ENCODE assay signal across 33 cellular contexts in genomic region chr11:35995872-35996271, GRCh38. TPM values are rescaled to one million over a fixed set of nuclear protein-coding genes. Genes with fewer than 3 reads are reported as not detected.
DNase-seq lines count a peak whose midpoint lies in the region; ATAC-seq and TF ChIP-seq lines count a peak whose summit lies in the region.
"Had no signal": no experiment of that assay in that cellular context is flagged by ENCODE, and none has a peak within 500 bp of the region (broad histone marks: within the 10 kb centered on the region; RNA-seq: fewer than 3 reads in every experiment).

No MANE protein-coding gene starts in this region.

- peaks cover 25% of the 10 kb centered on the region for H3K4me1 ChIP-seq in smooth muscle cell (ENCODE audit: low read depth)
- H3K4me1 ChIP-seq: BE2C, Caco-2 had no signal

- H3K4me3 ChIP-seq in fibroblast of villous mesenchyme (ENCODE audit: low read depth, low read length) = no peak overlapping the region
- no peak overlapping the region for H3K4me3 ChIP-seq in smooth muscle cell
- H3K4me3 ChIP-seq: A549, BLaER1 had no signal

- 29% methylated on average over 5 of the region's 5 CpGs for WGBS in smooth muscle cell (ENCODE audit: low lambda C conversion rate)

- peaks cover 7% of the 10 kb centered on the region for H3K27me3 ChIP-seq in smooth muscle cell (ENCODE audit: low read depth)
- H3K27me3 ChIP-seq: BE2C; BLaER1; BLaER1 treated with 17β-estradiol and CSF1 and Interleukin-3, amounts not matched to agents 10 nM and 100 nM had no signal

- no peaks in the 10 kb centered on the region for H3K9me3 ChIP-seq in smooth muscle cell (replicated peaks; ENCODE audit: low read depth)
- H3K9me3 ChIP-seq: A549, BE2C, Caco-2 had no signal

- TF ChIP-seq CTCF in fibroblast of villous mesenchyme (IDR thresholded peaks at IDR 0.05; ENCODE audit: insufficient read depth, low read depth, low read length) = no peak
- no peak for TF ChIP-seq CTCF in smooth muscle cell (IDR thresholded peaks at IDR 0.05; ENCODE audit: borderline replicate concordance, insufficient read depth, poor library complexity, severe bottlenecking)

- no peaks in the 10 kb centered on the region for H3K4me1 Mint-ChIP-seq in activated CD8-positive, alpha-beta memory T cell treated with anti-CD3 and anti-CD28 coated beads, Interleukin-2, amount 10 ng/mL, durations not matched to agents 7 days and 5 days
- H3K4me1 Mint-ChIP-seq: B cell; CD4-positive, alpha-beta memory T cell; CD4-positive, CD25-positive, alpha-beta regulatory T cell; CD8-positive, alpha-beta memory T cell had no signal

- peaks cover 41% of the 10 kb centered on the region for H4K20me1 ChIP-seq in smooth muscle cell (ENCODE audit: low read depth)

- no peaks in the 10 kb centered on the region for H3K9me3 Mint-ChIP-seq in activated CD8-positive, alpha-beta memory T cell treated with anti-CD3 and anti-CD28 coated beads, Interleukin-2, amount 10 ng/mL, durations not matched to agents 7 days and 5 days (ENCODE audit: low read depth)
- H3K9me3 Mint-ChIP-seq: CD8-positive, alpha-beta memory T cell had no signal

- no peak overlapping the region for H2AFZ ChIP-seq in smooth muscle cell (ENCODE audit: low read depth)

- H3K4me2 ChIP-seq in smooth muscle cell = peak overlapping the region; percentile 24
- H3K4me2 ChIP-seq: A549; BLaER1; BLaER1 treated with 17β-estradiol and CSF1 and Interleukin-3, amounts not matched to agents 10 nM and 100 nM had no signal

- DNase-seq in astrocyte of the hippocampus (ENCODE audit: low read depth, low spot score) = peak; percentile 54
- peak; percentile 30 for DNase-seq in fibroblast of villous mesenchyme (ENCODE audit: low read depth)
- DNase-seq in smooth muscle cell (lab: John Stamatoyannopoulos, UW; ENCODE audit: unreplicated experiment) = no peak
- DNase-seq in activated CD8-positive, alpha-beta memory T cell treated with anti-CD3 and anti-CD28 coated beads, Interleukin-2, amount 10 ng/mL, durations not matched to agents 7 days and 5 days = no peak
- DNase-seq in left colon = no peak
- DNase-seq: 8988T; ACHN; AML-193; BE2C; C1 segment of cervical spinal cord; Caco-2; Calu3; CD4-positive, alpha-beta memory T cell; CD4-positive, alpha-beta T cell; CD4-positive, CD25-positive, alpha-beta regulatory T cell; CD8-positive, alpha-beta memory T cell; CD8-positive, alpha-beta T cell; COR-L47; DMS 273 treated with DMSO at 0.1 percent for 48 hours; DMS153; DMS53; DMS79; DMS79 treated with DMSO at 0.1 percent for 48 hours; DND-41; EL had no signal

- ATAC-seq in activated CD8-positive, alpha-beta memory T cell treated with anti-CD3 and anti-CD28 coated beads, Interleukin-2, amount 10 ng/mL, durations not matched to agents 7 days and 5 days = no peak
- ATAC-seq in GM18861 (IDR thresholded peaks at IDR 0.05; ENCODE audit: unreplicated experiment) (no peak), left colon (no peak)
- ATAC-seq: A549; CD8-positive, alpha-beta T cell had no signal

- H3K4me3 Mint-ChIP-seq in activated CD8-positive, alpha-beta memory T cell treated with anti-CD3 and anti-CD28 coated beads, Interleukin-2, amount 10 ng/mL, durations not matched to agents 7 days and 5 days = no peak overlapping the region
- H3K4me3 Mint-ChIP-seq: B cell; CD14-positive monocyte; CD4-positive, alpha-beta memory T cell; CD4-positive, alpha-beta T cell; CD4-positive, CD25-positive, alpha-beta regulatory T cell; CD8-positive, alpha-beta memory T cell; CD8-positive, alpha-beta T cell had no signal

- CTCF ChIA-PET in activated CD8-positive, alpha-beta memory T cell treated with anti-CD3 and anti-CD28 coated beads, Interleukin-2, amount 10 ng/mL, durations not matched to agents 7 days and 5 days (lab: Charles Lee) = no interaction called here

- no peaks in the 10 kb centered on the region for H3K36me3 Mint-ChIP-seq in activated CD8-positive, alpha-beta memory T cell treated with anti-CD3 and anti-CD28 coated beads, Interleukin-2, amount 10 ng/mL, durations not matched to agents 7 days and 5 days
- H3K36me3 Mint-ChIP-seq: CD4-positive, alpha-beta memory T cell; CD4-positive, CD25-positive, alpha-beta regulatory T cell; CD8-positive, alpha-beta memory T cell; CD8-positive, alpha-beta T cell had no signal

- peaks cover 13% of the 10 kb centered on the region for H3F3A ChIP-seq in smooth muscle cell (ENCODE audit: low read depth)

- H3K79me2 ChIP-seq in smooth muscle cell (ENCODE audit: low read depth) = peaks cover 7% of the 10 kb centered on the region

- H3K27ac ChIP-seq in smooth muscle cell (ENCODE audit: low read depth) = no peak overlapping the region
- H3K27ac ChIP-seq: 22Rv1; A549; BLaER1; BLaER1 treated with 17β-estradiol and CSF1 and Interleukin-3, amounts not matched to agents 10 nM and 100 nM; C4-2B had no signal

- peaks cover 22% of the 10 kb centered on the region for H3K27me3 Mint-ChIP-seq in activated CD8-positive, alpha-beta memory T cell treated with anti-CD3 and anti-CD28 coated beads, Interleukin-2, amount 10 ng/mL, durations not matched to agents 7 days and 5 days

- no peaks in the 10 kb centered on the region for H3K36me3 ChIP-seq in smooth muscle cell (ENCODE audit: low read depth)
- H3K36me3 ChIP-seq: BE2C had no signal

- no peak overlapping the region for H3K9ac ChIP-seq in smooth muscle cell (ENCODE audit: low read depth)
- H3K9ac ChIP-seq: BLaER1; BLaER1 treated with 17β-estradiol and CSF1 and Interleukin-3, amounts not matched to agents 10 nM and 100 nM had no signal

- H3K27ac Mint-ChIP-seq in activated CD8-positive, alpha-beta memory T cell treated with anti-CD3 and anti-CD28 coated beads, Interleukin-2, amount 10 ng/mL, durations not matched to agents 7 days and 5 days = no peak overlapping the region
- H3K27ac Mint-ChIP-seq: B cell; CD4-positive, alpha-beta memory T cell; CD4-positive, alpha-beta T cell; CD4-positive, CD25-positive, alpha-beta regulatory T cell; CD8-positive, alpha-beta memory T cell; CD8-positive, alpha-beta T cell had no signal

- intact Hi-C loops in left colon (cut with DNase I, micrococcal nuclease) = no loop called here

RNA-seq across cellular contexts. Expression of gene LDLRAD3, which starts 52.0 kb away (rescaled TPM):
- total RNA-seq in fibroblast of villous mesenchyme = 2.6 and 3.9 TPM in 2 replicates
- total RNA-seq in smooth muscle cell = 6.1 and 9.0 TPM in 2 replicates
- 8.4 and 10.0 TPM in 2 replicates for polyA plus RNA-seq in smooth muscle cell
- not detected for total RNA-seq in activated CD8-positive, alpha-beta memory T cell treated with anti-CD3 and anti-CD28 coated beads, Interleukin-2, amount 10 ng/mL, durations not matched to agents 7 days and 5 days
- total RNA-seq in left colon = 1 to 10 TPM; 2.3 to 2.9 TPM
- total RNA-seq: B cell; CD4-positive, alpha-beta memory T cell; CD4-positive, CD25-positive, alpha-beta regulatory T cell; CD8-positive, alpha-beta T cell had no signal
- polyA plus RNA-seq: CD4-positive, alpha-beta memory T cell; CD8-positive, alpha-beta memory T cell had no signal

Comparison
In these comparisons a context has a peak if more than half of its experiments do, and no peak if none do; other contexts are left out.
1. DNase-seq: peak in astrocyte of the hippocampus (single experiment) and fibroblast of villous mesenchyme (single experiment); none in smooth muscle cell (single experiment), activated CD8-positive, alpha-beta memory T cell treated with anti-CD3 and anti-CD28 coated beads, Interleukin-2, amount 10 ng/mL, durations not matched to agents 7 days and 5 days (single experiment) and left colon (0 of 2).